ENCODE assay signal across 8 cellular contexts in genomic region chr22:49657275-49657973, GRCh38.
A peak's percentile ranks its signal among the peaks of the same experiment; 100 is the strongest.
DNase-seq lines count a peak whose midpoint lies in the region; ATAC-seq, FAIRE-seq and TF ChIP-seq lines count a peak whose summit lies in the region.

No MANE protein-coding gene starts in this region.

- CTCF ChIA-PET in activated CD8-positive, alpha-beta memory T cell treated with anti-CD3 and anti-CD28 coated beads, Interleukin-2, amount 10 ng/mL, durations not matched to agents 7 days and 5 days (lab: Charles Lee), result no interaction called here

- DNase-seq in GM19239 (ENCODE audit: insufficient read length, low spot score) (peak; percentile 75), NAMALWA (ENCODE audit: low spot score) (peak; percentile 95), left ventricle myocardium inferior (peak; percentile 75), NCI-H345 (lab: John Stamatoyannopoulos, UW) (no peak)
- peak; percentile 84 for DNase-seq in activated CD8-positive, alpha-beta memory T cell treated with anti-CD3 and anti-CD28 coated beads, Interleukin-2, amount 10 ng/mL, durations not matched to agents 7 days and 5 days
- peak; percentile 44 to 79 (median 54) for DNase-seq in stimulated activated CD4-positive, alpha-beta T cell treated with anti-CD3 and anti-CD28 coated beads, TNF-alpha, amount 100 ng/mL, for 24 hours (ENCODE audit: low read depth in 3 of 3)

- peak overlapping the region; percentile 91 for H3K27ac ChIP-seq in left ventricle myocardium inferior (replicated peaks)

- intact Hi-C loops in left ventricle myocardium inferior (cut with micrococcal nuclease), result no loop called here

- H3K36me3 Mint-ChIP-seq in activated CD8-positive, alpha-beta memory T cell treated with anti-CD3 and anti-CD28 coated beads, Interleukin-2, amount 10 ng/mL, durations not matched to agents 7 days and 5 days, result peaks cover 4% of the 10 kb centered on the region

- peak overlapping the region; percentile 82 for H3K4me3 Mint-ChIP-seq in activated CD8-positive, alpha-beta memory T cell treated with anti-CD3 and anti-CD28 coated beads, Interleukin-2, amount 10 ng/mL, durations not matched to agents 7 days and 5 days

- H3K4me1 ChIP-seq in left ventricle myocardium inferior, result peaks cover 35% of the 10 kb centered on the region

- H3K27ac Mint-ChIP-seq in activated CD8-positive, alpha-beta memory T cell treated with anti-CD3 and anti-CD28 coated beads, Interleukin-2, amount 10 ng/mL, durations not matched to agents 7 days and 5 days, result peak overlapping the region; percentile 58

- H3K36me3 ChIP-seq in left ventricle myocardium inferior, result no peaks in the 10 kb centered on the region

- no peaks in the 10 kb centered on the region for H3K9me3 ChIP-seq in left ventricle myocardium inferior (replicated peaks)

- H3K9me3 Mint-ChIP-seq in activated CD8-positive, alpha-beta memory T cell treated with anti-CD3 and anti-CD28 coated beads, Interleukin-2, amount 10 ng/mL, durations not matched to agents 7 days and 5 days (ENCODE audit: low read depth), result no peaks in the 10 kb centered on the region

- peak; percentile 42 for FAIRE-seq in GM19239 (lab: Jason Lieb, UNC)

- no peak for TF ChIP-seq CTCF in left ventricle myocardium inferior (IDR thresholded peaks at IDR 0.05; ENCODE audit: borderline replicate concordance)

- H3K27me3 ChIP-seq in left ventricle myocardium inferior (ENCODE audit: low read depth), result peaks cover 54% of the 10 kb centered on the region

- no peaks in the 10 kb centered on the region for H3K27me3 Mint-ChIP-seq in activated CD8-positive, alpha-beta memory T cell treated with anti-CD3 and anti-CD28 coated beads, Interleukin-2, amount 10 ng/mL, durations not matched to agents 7 days and 5 days

- peaks cover 25% of the 10 kb centered on the region for H3K4me1 Mint-ChIP-seq in activated CD8-positive, alpha-beta memory T cell treated with anti-CD3 and anti-CD28 coated beads, Interleukin-2, amount 10 ng/mL, durations not matched to agents 7 days and 5 days

- ATAC-seq in activated CD8-positive, alpha-beta memory T cell treated with anti-CD3 and anti-CD28 coated beads, Interleukin-2, amount 10 ng/mL, durations not matched to agents 7 days and 5 days, result peak; percentile 81
- ATAC-seq in HG03521 (IDR thresholded peaks at IDR 0.05; ENCODE audit: unreplicated experiment) (no peak), HG03159 (IDR thresholded peaks at IDR 0.05; ENCODE audit: unreplicated experiment) (no peak)

- peak overlapping the region; percentile 70 for H3K4me3 ChIP-seq in left ventricle myocardium inferior
